In the genomic region with DNA sequence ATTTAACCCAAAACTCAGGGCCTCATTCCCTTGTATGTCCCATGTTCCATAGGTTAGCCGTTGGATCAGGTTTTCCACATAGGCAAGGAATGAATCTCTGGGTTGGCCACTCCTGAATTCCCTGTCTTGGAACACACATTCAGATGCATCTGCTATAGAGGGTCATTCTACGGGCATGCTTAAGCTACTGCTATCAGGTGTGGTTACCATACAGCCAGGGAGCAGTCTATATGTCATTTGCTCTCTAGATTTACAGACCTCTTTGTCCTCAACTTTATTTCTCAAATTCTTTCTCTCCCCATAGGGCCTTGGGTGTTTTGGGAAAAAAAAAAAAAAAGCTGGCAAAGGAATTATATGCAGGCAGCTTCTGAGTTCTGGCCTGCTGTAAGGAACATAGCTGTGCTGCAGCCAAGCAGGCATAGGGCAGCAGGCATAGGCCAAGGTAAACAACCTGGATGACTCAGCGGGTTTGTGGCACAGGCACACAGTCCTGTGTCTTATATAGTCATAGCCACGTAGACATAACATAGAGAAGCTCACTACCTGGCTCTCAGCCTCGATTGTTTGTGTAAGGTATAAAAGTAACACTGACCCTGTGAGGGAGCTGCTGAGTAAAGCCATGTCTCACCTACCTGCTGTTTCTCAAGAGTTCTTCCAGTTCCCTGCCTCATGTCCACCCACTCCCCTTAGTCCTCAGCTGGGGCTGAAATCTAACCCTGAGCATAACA, we compare ENCODE assay signal across 12 cellular contexts.
DNase-seq lines count a peak whose midpoint lies in the region; ATAC-seq and TF ChIP-seq lines count a peak whose summit lies in the region.
"Had no signal": no experiment of that assay in that cellular context is flagged by ENCODE, and none has a peak within 500 bp of the region (broad histone marks: within the 10 kb centered on the region; RNA-seq: fewer than 3 reads in every experiment).

No MANE protein-coding gene starts in this region.

- intact Hi-C loops in esophagus muscularis mucosa (cut with DNase I) (no loop called here), prostate gland (cut with DNase I) (no loop called here)

- H3K4me3 ChIP-seq in esophagus muscularis mucosa (no peak overlapping the region), prostate gland (no peak overlapping the region)
- H3K4me3 ChIP-seq: gastrocnemius medialis had no signal

- peak overlapping the region; percentile 67 to 80 (median 73) for H3K27ac ChIP-seq in esophagus muscularis mucosa (replicated peaks in 1 of 4)
- H3K27ac ChIP-seq in prostate gland, result peak overlapping the region; percentile 84 to 86
- H3K27ac ChIP-seq: gastrocnemius medialis had no signal

- DNase-seq in HT-29 (ENCODE audit: low spot score) (peak; percentile 63), SW480 (ENCODE audit: low spot score) (peak; percentile 65), esophagus muscularis mucosa (ENCODE audit: extremely low spot score) (no peak), prostate gland (ENCODE audit: low spot score) (peak; percentile 97), endothelial cell (ENCODE audit: low spot score) (no peak), NCI-H446 (lab: John Stamatoyannopoulos, UW) (no peak), KBM-7 (no peak)
- DNase-seq: Caco-2, gastrocnemius medialis, T-helper 17 cell had no signal

- TF ChIP-seq CTCF in esophagus muscularis mucosa (IDR thresholded peaks at IDR 0.05) (no peak), prostate gland (IDR thresholded peaks at IDR 0.05) (peak in 2 of 4 experiments; percentile 36 to 48), endothelial cell (IDR thresholded peaks at IDR 0.05; ENCODE audit: unreplicated experiment) (no peak)

- no peaks in the 10 kb centered on the region for H3K27me3 ChIP-seq in esophagus muscularis mucosa
- no peaks in the 10 kb centered on the region for H3K27me3 ChIP-seq in prostate gland (replicated peaks; ENCODE audit: insufficient read depth)
- H3K27me3 ChIP-seq: gastrocnemius medialis had no signal

- TF ChIP-seq EP300 in esophagus muscularis mucosa (IDR thresholded peaks at IDR 0.05), result no peak

- peaks cover 5% of the 10 kb centered on the region for H3K27me3 Mint-ChIP-seq in endothelial cell (ENCODE audit: unreplicated experiment)
- H3K27me3 Mint-ChIP-seq: T-helper 17 cell had no signal

- H3K4me1 ChIP-seq in esophagus muscularis mucosa (peaks cover 0 to 52% (median 47%) of the 10 kb centered on the region in 4 donors), prostate gland (replicated peaks) (peaks cover 13% of the 10 kb centered on the region)
- H3K4me1 ChIP-seq: Caco-2, gastrocnemius medialis had no signal

- TF ChIP-seq POLR2A in esophagus muscularis mucosa (IDR thresholded peaks at IDR 0.05; ENCODE audit: low read depth) (no peak), prostate gland (IDR thresholded peaks at IDR 0.05) (peak; percentile 23)

- peaks cover 0 to 9% (median 3%) of the 10 kb centered on the region in 4 donors for H3K9me3 ChIP-seq in esophagus muscularis mucosa
- H3K9me3 ChIP-seq in prostate gland, result no peaks in the 10 kb centered on the region
- H3K9me3 ChIP-seq: Caco-2, gastrocnemius medialis had no signal

- H3K9me3 Mint-ChIP-seq in endothelial cell (ENCODE audit: unreplicated experiment), result no peaks in the 10 kb centered on the region

- H3K4me1 Mint-ChIP-seq in endothelial cell (ENCODE audit: unreplicated experiment), result no peaks in the 10 kb centered on the region
- H3K4me1 Mint-ChIP-seq: brain had no signal

- no peak overlapping the region for H3K27ac Mint-ChIP-seq in endothelial cell (ENCODE audit: unreplicated experiment)
- H3K27ac Mint-ChIP-seq: brain, T-helper 17 cell had no signal

- peaks cover 9% of the 10 kb centered on the region for H3K36me3 Mint-ChIP-seq in endothelial cell (ENCODE audit: low read depth, unreplicated experiment)
- H3K36me3 Mint-ChIP-seq: brain had no signal

- ATAC-seq in GM18858 (IDR thresholded peaks at IDR 0.05; ENCODE audit: unreplicated experiment), result no peak
- ATAC-seq: gastrocnemius medialis, T-helper 17 cell had no signal

- H3K36me3 ChIP-seq in esophagus muscularis mucosa (no peaks in the 10 kb centered on the region), prostate gland (no peaks in the 10 kb centered on the region)
- H3K36me3 ChIP-seq: gastrocnemius medialis had no signal

- in situ Hi-C loops in KBM-7 (cut with MboI; ENCODE audit: low pct_unique_long_range_greater_than_20kb, low sequenced_read_pairs), result no loop called here

- 56% methylated on average over 5 of the region's 5 CpGs for WGBS in esophagus muscularis mucosa
- 45% methylated on average over 5 of the region's 5 CpGs for WGBS in prostate gland

- H3K4me3 Mint-ChIP-seq in endothelial cell (ENCODE audit: unreplicated experiment), result no peak overlapping the region
- H3K4me3 Mint-ChIP-seq: brain, T-helper 17 cell had no signal

Comparison
In these comparisons a context has a peak if more than half of its experiments do, and no peak if none do; other contexts are left out.
1. DNase-seq: peak in HT-29 (single experiment), SW480 (single experiment) and prostate gland (single experiment); none in esophagus muscularis mucosa (single experiment), endothelial cell (single experiment), NCI-H446 (0 of 2) and KBM-7 (single experiment).